ENCODE assay signal across 1 cellular context in genomic region chr19:47854459-47854858, GRCh38.
A peak's percentile ranks its signal among the peaks of the same experiment; 100 is the strongest.
TF ChIP-seq lines count a peak whose summit lies in the region.

No MANE protein-coding gene starts in this region.

TF ChIP-seq in K562, 482 proteins besides CTCF, POLR2A, EP300 and RAD21:
- no peak for TF ChIP-seq MYNN (IDR thresholded peaks at IDR 0.05)
- no peak for TF ChIP-seq MYNN (CRISPR knock-in tag; IDR thresholded peaks at IDR 0.05)
- peak; percentile 52; the same call in 1 of the 2 replicates for TF ChIP-seq ESRRA (IDR thresholded peaks at IDR 0.05; ENCODE audit: borderline replicate concordance, low read depth)
TF ChIP-seq in K562: peak in this region for 1.
